ENCODE assay signal across 12 cellular contexts in the genomic region with DNA sequence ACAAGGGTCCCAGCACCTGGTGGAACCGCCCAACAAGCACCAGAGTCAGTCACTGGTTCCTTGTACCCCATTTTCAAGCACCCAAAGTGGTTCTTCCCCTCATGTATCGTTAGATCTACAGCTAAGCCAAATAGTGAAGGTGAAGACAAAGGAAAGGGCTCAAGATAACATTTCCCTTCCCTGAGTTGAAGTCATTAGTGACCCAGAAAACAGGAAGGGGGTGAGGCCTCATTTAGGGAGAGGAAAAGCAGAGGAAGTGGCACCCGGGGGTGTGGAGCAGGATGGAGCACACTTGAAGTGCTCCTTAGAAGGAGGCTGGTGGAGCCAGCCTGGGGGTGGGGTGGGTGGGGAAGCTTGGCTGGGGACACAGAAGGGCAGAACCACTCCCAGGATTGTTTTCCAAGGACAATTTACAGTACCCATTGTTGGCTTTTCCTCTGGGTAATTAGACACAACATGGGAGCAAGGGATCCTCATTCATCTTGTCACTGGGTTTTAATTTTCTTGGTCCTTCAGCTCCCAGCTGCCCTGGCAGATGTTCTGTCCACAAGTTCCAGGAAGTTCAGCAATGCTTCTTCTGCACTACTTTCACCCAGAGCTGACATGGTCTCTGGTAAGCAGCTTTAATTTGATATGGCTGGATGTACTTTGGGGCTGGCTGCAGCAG.
DNase-seq lines count a peak whose midpoint lies in the region; TF ChIP-seq lines count a peak whose summit lies in the region.
"Had no signal": no experiment of that assay in that cellular context is flagged by ENCODE, and none has a peak within 500 bp of the region (broad histone marks: within the 10 kb centered on the region; RNA-seq: fewer than 3 reads in every experiment).

No MANE protein-coding gene starts in this region.

- peak overlapping the region; percentile 23; the same call in 1 of the 2 replicates for H3K4me2 ChIP-seq in PC-9
- no peak overlapping the region for H3K4me2 ChIP-seq in fibroblast of lung (ENCODE audit: extremely low read depth, insufficient read depth, low read length)

- H4K20me1 ChIP-seq in PC-9 (ENCODE audit: insufficient read depth) (no peaks in the 10 kb centered on the region), fibroblast of lung (ENCODE audit: control insufficient read depth, extremely low read depth, insufficient read depth, low read length) (no peaks in the 10 kb centered on the region)

- H3K9me2 ChIP-seq in PC-9 (ENCODE audit: insufficient read depth): no peaks in the 10 kb centered on the region

- peaks cover 15% of the 10 kb centered on the region; the same call in 1 of the 2 replicates for H3F3A ChIP-seq in PC-9 (ENCODE audit: insufficient read depth, low read depth)

- CTCF ChIA-PET in PC-9 (lab: Charles Lee): no interaction called here

- H2AFZ ChIP-seq in PC-9 (no peak overlapping the region), fibroblast of lung (ENCODE audit: low read length) (no peak overlapping the region)

- no peak for TF ChIP-seq CTCF in PC-9 (conservative IDR thresholded peaks at IDR 0.05)
- no peak for TF ChIP-seq CTCF in fibroblast of lung (conservative IDR thresholded peaks at IDR 0.05 in 1 of 2, IDR thresholded peaks at IDR 0.05 in 1 of 2; ENCODE audit: low read depth in 1 of 2, low read length in 2 of 2)

- no peaks in the 10 kb centered on the region for H3K9me3 ChIP-seq in PC-9 (ENCODE audit: insufficient read depth, low read depth)
- no peaks in the 10 kb centered on the region for H3K9me3 ChIP-seq in fibroblast of lung (ENCODE audit: control insufficient read depth, insufficient read depth, low read depth, low read length)
- H3K9me3 ChIP-seq: MG63 had no signal

- H3K4me3 ChIP-seq in PC-9 (no peak overlapping the region), fibroblast of lung (replicated peaks in 1 of 4; ENCODE audit: control extremely low read depth in 1 of 4, insufficient read depth in 1 of 4, low read depth in 3 of 4, low read length in 4 of 4) (no peak overlapping the region)
- H3K4me3 ChIP-seq: MG63 had no signal

- H3K27me3 ChIP-seq in PC-9 (ENCODE audit: insufficient read depth, low read depth): no peaks in the 10 kb centered on the region
- H3K27me3 ChIP-seq in fibroblast of lung (ENCODE audit: control insufficient read depth, insufficient read depth, low read length): no peaks in the 10 kb centered on the region
- H3K27me3 ChIP-seq: MG63 had no signal

- H3K9ac ChIP-seq in fibroblast of lung (ENCODE audit: insufficient read depth, low read length): no peak overlapping the region

- intact Hi-C loops in PC-9 (cut with micrococcal nuclease; ENCODE audit: unreplicated experiment): no loop called here

- H3K27ac ChIP-seq in PC-9 (0 out of 2 replicates have a peak overlapping the region, but pooled peaks have one; percentile 20), fibroblast of lung (ENCODE audit: insufficient read depth, low read length) (no peak overlapping the region)
- H3K27ac ChIP-seq: 22Rv1 had no signal

- peak; percentile 19 to 87 (median 59) for DNase-seq in NCI-H1417 (lab: John Stamatoyannopoulos, UW)
- DNase-seq in NCI-H1417 treated with DMSO at 0.1 percent for 48 hours (lab: John Stamatoyannopoulos, UW): no peak
- no peak for DNase-seq in PC-9
- DNase-seq in fibroblast of lung (ENCODE audit: low read depth in 2 of 2): peak; percentile 20 to 46
- peak; percentile 8 for DNase-seq in stimulated activated CD8-positive, alpha-beta memory T cell treated with anti-CD3 and anti-CD28 coated beads, Interleukin-4, amount 100 ng/mL, for 48 hours
- no peak for DNase-seq in ACHN
- no peak for DNase-seq in superior temporal gyrus (ENCODE audit: extremely low spot score)
- no peak for DNase-seq in NCI-H1092 (lab: John Stamatoyannopoulos, UW)
- DNase-seq: activated effector memory CD4-positive, alpha-beta T cell treated with anti-CD3 and anti-CD28 coated beads, Interleukin-2, amount 50 U/mL, for 16 hours; effector memory CD4-positive, alpha-beta T cell; MG63 had no signal

- H3K79me2 ChIP-seq in PC-9 (ENCODE audit: low read depth) (no peaks in the 10 kb centered on the region), fibroblast of lung (ENCODE audit: control insufficient read depth, insufficient read depth, low read length) (no peaks in the 10 kb centered on the region)

- POLR2A ChIA-PET in PC-9 (lab: Charles Lee; ENCODE audit: unreplicated experiment): no interaction called here

- in situ Hi-C loops in ACHN (cut with HindIII; ENCODE audit: low pct_ligation_motif_present, low pct_unique_long_range_greater_than_20kb, low sequenced_read_pairs): no loop called here

- H3K36me3 ChIP-seq in PC-9 (ENCODE audit: low read depth) (no peaks in the 10 kb centered on the region), fibroblast of lung (ENCODE audit: control insufficient read depth, insufficient read depth, low read length) (no peaks in the 10 kb centered on the region)
- H3K36me3 ChIP-seq: MG63 had no signal

- BruUV-seq in PC-9 (replicated peaks; lab: Mats Ljungman, UMichigan): no TSS peak

- H3K4me1 ChIP-seq in PC-9 (replicated peaks; ENCODE audit: insufficient read depth) (peaks cover 60% of the 10 kb centered on the region), fibroblast of lung (ENCODE audit: control insufficient read depth, extremely low read depth, insufficient read depth, low read length) (peaks cover 18% of the 10 kb centered on the region)

Comparison
In these comparisons a context has a peak if more than half of its experiments do, and no peak if none do; other contexts are left out.
1. DNase-seq: peak in NCI-H1417 (3 of 3), fibroblast of lung (2 of 2) and stimulated activated CD8-positive, alpha-beta memory T cell treated with anti-CD3 and anti-CD28 coated beads, Interleukin-4, amount 100 ng/mL, for 48 hours (single experiment); none in NCI-H1417 treated with DMSO at 0.1 percent for 48 hours (single experiment), PC-9 (0 of 2), ACHN (single experiment), superior temporal gyrus (single experiment) and NCI-H1092 (single experiment).